ENCODE assay signal across 8 cellular contexts in the genomic region with DNA sequence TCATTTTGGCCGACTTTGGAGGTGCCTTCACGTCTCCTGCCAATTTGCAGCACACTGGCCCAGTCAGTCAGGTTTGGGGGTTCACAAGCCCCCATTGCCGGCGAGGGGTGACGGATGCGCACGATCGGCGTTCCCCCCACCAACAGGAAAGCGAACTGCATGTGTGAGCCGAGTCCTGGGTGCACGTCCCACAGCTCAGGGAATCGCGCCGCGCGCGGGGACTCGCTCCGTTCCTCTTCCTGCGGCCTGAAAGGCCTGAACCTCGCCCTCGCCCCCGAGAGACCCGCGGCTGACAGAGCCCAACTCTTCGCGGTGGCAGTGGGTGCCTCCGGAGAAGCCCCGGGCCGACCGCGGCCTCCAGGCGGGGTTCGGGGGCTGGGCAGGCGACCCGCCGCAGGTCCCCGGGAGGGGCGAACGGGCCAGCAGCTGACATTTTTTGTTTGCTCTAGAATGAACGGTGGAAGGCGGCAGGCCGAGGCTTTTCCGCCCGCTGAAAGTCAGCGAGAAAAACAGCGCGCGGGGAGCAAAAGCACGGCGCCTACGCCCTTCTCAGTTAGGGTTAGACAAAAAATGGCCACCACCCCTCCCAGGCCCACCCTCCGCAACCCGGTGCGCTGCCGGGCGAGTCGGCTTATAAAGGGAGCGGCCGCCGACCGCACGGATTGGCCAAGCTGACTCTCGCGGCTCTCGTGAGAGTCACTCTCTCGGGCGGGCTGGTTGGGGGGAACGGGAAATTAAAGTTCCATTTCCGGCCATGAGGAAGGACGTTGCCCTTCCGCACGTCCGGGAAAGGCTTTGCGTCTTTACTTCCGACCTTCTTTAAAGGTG. TPM values are rescaled to one million over a fixed set of nuclear protein-coding genes. Genes with fewer than 3 reads are reported as not detected.
DNase-seq lines count a peak whose midpoint lies in the region; ATAC-seq and TF ChIP-seq lines count a peak whose summit lies in the region.

Gene TERC, minus strand, starts transcription at position 608 of the 828 bp plus-strand sequence.

- H3K4me3 ChIP-seq in GM12864 (ENCODE audit: low read depth, low read length), result peak within 1 kb of the TSS; percentile 73
- H3K4me3 ChIP-seq in heart left ventricle, result peak within 1 kb of the TSS; percentile 72 to 95 (median 84)

- DNase-seq in GM12864 (ENCODE audit: low read depth) (peak; percentile 82), NCI-H1105 treated with DMSO at 0.1 percent for 48 hours (lab: John Stamatoyannopoulos, UW) (peak; percentile 96), T-helper 1 cell (peak; percentile 82 to 96 (median 89)), amniotic epithelial cell (ENCODE audit: low read depth) (peak; percentile 93), heart left ventricle (peak; percentile 94 to 97 (median 95)), posterior cingulate gyrus (peak; percentile 84 to 99 (median 91)), type B pancreatic cell (ENCODE audit: extremely low spot score, unreplicated experiment) (peak; percentile 91)

- peaks cover 6% of the 10 kb centered on the region for H3K4me1 Mint-ChIP-seq in type B pancreatic cell (ENCODE audit: unreplicated experiment)

- peaks cover 0 to 11% (median 0%) of the 10 kb centered on the region in 12 donors for H3K9me3 ChIP-seq in heart left ventricle

- no peaks in the 10 kb centered on the region for H3K36me3 ChIP-seq in heart left ventricle

- ATAC-seq in HG02610 (IDR thresholded peaks at IDR 0.05; ENCODE audit: unreplicated experiment), result peak; percentile 73
- peak; percentile 95 to 96 (median 96) for ATAC-seq in heart left ventricle

- peak; percentile 96 to 98 for TF ChIP-seq POLR2A in heart left ventricle (IDR thresholded peaks at IDR 0.05)

- H3K27ac ChIP-seq in heart left ventricle, result peak within 1 kb of the TSS; percentile 95 to 100 (median 98)

- peak within 1 kb of the TSS; percentile 94 for H3K27ac Mint-ChIP-seq in type B pancreatic cell

- peaks cover 13% of the 10 kb centered on the region for H3K9me3 Mint-ChIP-seq in type B pancreatic cell

- peaks cover 0 to 12% (median 0%) of the 10 kb centered on the region in 12 donors for H3K4me1 ChIP-seq in heart left ventricle

- intact Hi-C loops in heart left ventricle (cut with DNase I), result loop anchor here in 5 of 10 donors (5.0 to 10.0 kb wide), 6 partner anchors 200 to 620 kb away; partner anchors contain the start of genes SEC62 (in 3 of the 5) and SKIL (in 1 of the 5)
- intact Hi-C loops in posterior cingulate gyrus (cut with DNase I), result no loop called here

- H3K27me3 ChIP-seq in heart left ventricle, result no peaks in the 10 kb centered on the region

- WGBS in heart left ventricle, 4 donors, result 0 to 2% (median 1%) methylated on average over 52 to 77 of the region's 77 CpGs

- peaks cover 9% of the 10 kb centered on the region for H3K36me3 Mint-ChIP-seq in type B pancreatic cell

- peak within 1 kb of the TSS; percentile 88 for H3K4me3 Mint-ChIP-seq in type B pancreatic cell

- no peaks in the 10 kb centered on the region for H3K27me3 Mint-ChIP-seq in type B pancreatic cell

- TF ChIP-seq CTCF in GM12864 (IDR thresholded peaks at IDR 0.05; ENCODE audit: low read depth, low read length, missing control alignments) (no peak), heart left ventricle (IDR thresholded peaks at IDR 0.05) (peak in 1 of 12 donors; percentile 5), type B pancreatic cell (conservative IDR thresholded peaks at IDR 0.05) (peak; percentile 10)

RNA-seq across cellular contexts. Expression of gene TERC, which starts in this region (rescaled TPM):
- total RNA-seq in heart left ventricle (10 to 100 TPM in 2 of 9 donors, 1 to 10 TPM in 5, not detected in 2; 1.0 to 60.8 (median 3.1) TPM), type B pancreatic cell (ENCODE audit: low replicate concordance) (2.3 and 11.7 TPM in 2 replicates)
- polyA plus RNA-seq in heart left ventricle, result not detected

Comparison
In these comparisons a context has a peak if more than half of its experiments do, and no peak if none do; other contexts are left out.
1. Peak in every context shown above with its lines: DNase-seq, ATAC-seq, H3K4me3 ChIP-seq and H3K27ac ChIP-seq.